In genomic region chr17:5325851-5326250, GRCh38 we compare ENCODE assay signal across 20 cellular contexts. TPM values are rescaled to one million over a fixed set of nuclear protein-coding genes. Genes with fewer than 3 reads are reported as not detected.
DNase-seq lines count a peak whose midpoint lies in the region; ATAC-seq and TF ChIP-seq lines count a peak whose summit lies in the region.
"Had no signal": no experiment of that assay in that cellular context is flagged by ENCODE, and none has a peak within 500 bp of the region (broad histone marks: within the 10 kb centered on the region; RNA-seq: fewer than 3 reads in every experiment).

No MANE protein-coding gene starts in this region.

- H3K27ac Mint-ChIP-seq in CD4-positive, alpha-beta T cell: peak overlapping the region; percentile 24
- peak overlapping the region; percentile 1 to 59 for H3K27ac Mint-ChIP-seq in effector memory CD8-positive, alpha-beta T cell
- H3K27ac Mint-ChIP-seq in stimulated activated memory B cell treated with anti-CD40 and anti-IgM and Interleukin-4, amounts not matched to agents 10 μg/mL and 1 μg/mL and 100 μg/mL, for 72 hours: peak overlapping the region; percentile 83
- H3K27ac Mint-ChIP-seq: GM23338 had no signal

- CTCF ChIA-PET in CD4-positive, alpha-beta T cell (lab: Charles Lee): interaction anchor here (0.6 kb wide), 1 partner anchor 24 kb away, joined by 3 read pairs; no protein-coding TSS in a partner anchor

- H3K9me3 ChIP-seq in CD4-positive, alpha-beta T cell (ENCODE audit: control insufficient read depth, low read length): no peaks in the 10 kb centered on the region
- H3K9me3 ChIP-seq in psoas muscle: no peaks in the 10 kb centered on the region

- no peak for TF ChIP-seq CTCF in AG09309 (IDR thresholded peaks at IDR 0.05; ENCODE audit: control insufficient read depth, insufficient read depth, low read depth, low read length, missing control alignments)
- no peak for TF ChIP-seq CTCF in CD4-positive, alpha-beta T cell (IDR thresholded peaks at IDR 0.05)
- TF ChIP-seq CTCF in psoas muscle (IDR thresholded peaks at IDR 0.05): no peak

- H3K4me1 Mint-ChIP-seq in CD4-positive, alpha-beta T cell (ENCODE audit: low read depth): peaks cover 51% of the 10 kb centered on the region
- peaks cover 18 to 32% of the 10 kb centered on the region in 2 donors for H3K4me1 Mint-ChIP-seq in effector memory CD8-positive, alpha-beta T cell (ENCODE audit: low read depth in 2 of 2)
- H3K4me1 Mint-ChIP-seq in stimulated activated memory B cell treated with anti-CD40 and anti-IgM and Interleukin-4, amounts not matched to agents 10 μg/mL and 1 μg/mL and 100 μg/mL, for 72 hours: peaks cover 50% of the 10 kb centered on the region
- H3K4me1 Mint-ChIP-seq: GM23338, H9 had no signal

- 95 to 97% (median 96%) methylated on average over 4 of the region's 4 CpGs for WGBS in psoas muscle, 3 donors

- no peak overlapping the region for H3K4me3 Mint-ChIP-seq in CD4-positive, alpha-beta T cell
- no peak overlapping the region for H3K4me3 Mint-ChIP-seq in effector memory CD8-positive, alpha-beta T cell
- no peak overlapping the region for H3K4me3 Mint-ChIP-seq in stimulated activated memory B cell treated with anti-CD40 and anti-IgM and Interleukin-4, amounts not matched to agents 10 μg/mL and 1 μg/mL and 100 μg/mL, for 72 hours
- H3K4me3 Mint-ChIP-seq: CD4-positive, alpha-beta memory T cell; GM23338; H9 had no signal

- H3K36me3 Mint-ChIP-seq in CD4-positive, alpha-beta T cell (ENCODE audit: low read depth): peaks cover 44% of the 10 kb centered on the region
- peaks cover 3% of the 10 kb centered on the region for H3K36me3 Mint-ChIP-seq in effector memory CD8-positive, alpha-beta T cell (ENCODE audit: insufficient read depth)
- H3K36me3 Mint-ChIP-seq in stimulated activated memory B cell treated with anti-CD40 and anti-IgM and Interleukin-4, amounts not matched to agents 10 μg/mL and 1 μg/mL and 100 μg/mL, for 72 hours: peaks cover 45% of the 10 kb centered on the region

- POLR2A ChIA-PET in CD4-positive, alpha-beta T cell (lab: Charles Lee): no interaction called here

- intact Hi-C loops in CD4-positive, alpha-beta T cell (cut with DNase I, micrococcal nuclease): no loop called here
- intact Hi-C loops in psoas muscle (cut with DNase I): no loop called here

- no peaks in the 10 kb centered on the region for H3K27me3 ChIP-seq in CD4-positive, alpha-beta T cell (ENCODE audit: control insufficient read depth, insufficient read depth, low read length)
- H3K27me3 ChIP-seq in psoas muscle (ENCODE audit: insufficient read depth in 3 of 3, low read length in 2 of 3): no peaks in the 10 kb centered on the region
- H3K27me3 ChIP-seq: BLaER1 had no signal

- H3K4me3 ChIP-seq in AG09309 (ENCODE audit: control insufficient read depth, low read depth, low read length) (no peak overlapping the region), psoas muscle (no peak overlapping the region)
- H3K4me3 ChIP-seq: BLaER1, GM23338 had no signal

- no peaks in the 10 kb centered on the region for H3K9me3 Mint-ChIP-seq in CD4-positive, alpha-beta T cell
- no peaks in the 10 kb centered on the region for H3K9me3 Mint-ChIP-seq in effector memory CD8-positive, alpha-beta T cell
- H3K9me3 Mint-ChIP-seq in stimulated activated memory B cell treated with anti-CD40 and anti-IgM and Interleukin-4, amounts not matched to agents 10 μg/mL and 1 μg/mL and 100 μg/mL, for 72 hours: peaks cover 8% of the 10 kb centered on the region
- H3K9me3 Mint-ChIP-seq: GM23338, H9 had no signal

- DNase-seq in AG09309 (ENCODE audit: low read depth) (peak; percentile 17), NCI-H524 (lab: John Stamatoyannopoulos, UW) (no peak), psoas muscle (no peak), SW 1271 (lab: John Stamatoyannopoulos, UW) (no peak)
- DNase-seq in CD4-positive, alpha-beta T cell: no peak
- DNase-seq in effector memory CD8-positive, alpha-beta T cell: no peak
- DNase-seq: Calu3; CD4-positive, alpha-beta memory T cell; COR-L47; DMS53; DMS79 treated with DMSO at 0.1 percent for 48 hours; GF-D8; H9 had no signal

- no peaks in the 10 kb centered on the region for H3K36me3 ChIP-seq in psoas muscle (ENCODE audit: insufficient read depth in 1 of 2, low read depth in 1 of 2)

- no peak overlapping the region for H3K27ac ChIP-seq in CD4-positive, alpha-beta T cell (ENCODE audit: low read depth, low read length)
- H3K27ac ChIP-seq in psoas muscle: no peak overlapping the region
- H3K27ac ChIP-seq: 22Rv1, BLaER1, C4-2B had no signal

- no peaks in the 10 kb centered on the region for H3K27me3 Mint-ChIP-seq in CD4-positive, alpha-beta T cell
- H3K27me3 Mint-ChIP-seq in effector memory CD8-positive, alpha-beta T cell: no peaks in the 10 kb centered on the region
- no peaks in the 10 kb centered on the region for H3K27me3 Mint-ChIP-seq in stimulated activated memory B cell treated with anti-CD40 and anti-IgM and Interleukin-4, amounts not matched to agents 10 μg/mL and 1 μg/mL and 100 μg/mL, for 72 hours
- H3K27me3 Mint-ChIP-seq: CD4-positive, alpha-beta memory T cell had no signal

- H3K4me1 ChIP-seq in psoas muscle: no peaks in the 10 kb centered on the region

- ATAC-seq in CD4-positive, alpha-beta T cell (ENCODE audit: poor library complexity): no peak
- no peak for ATAC-seq in effector memory CD8-positive, alpha-beta T cell (replicated peaks)
- ATAC-seq in stimulated activated memory B cell treated with anti-CD40 and anti-IgM and Interleukin-4, amounts not matched to agents 10 μg/mL and 1 μg/mL and 100 μg/mL, for 72 hours: no peak
- ATAC-seq in psoas muscle: no peak
- no peak for ATAC-seq in GM18907 (IDR thresholded peaks at IDR 0.05; ENCODE audit: unreplicated experiment)
- ATAC-seq: GM23338, HCT116 had no signal

RNA-seq across cellular contexts. Expression of gene RABEP1, which starts 43.8 kb away (rescaled TPM):
- total RNA-seq in CD4-positive, alpha-beta T cell: 10 to 100 TPM; 27.4 to 31.8 TPM
- total RNA-seq in psoas muscle: 10 to 100 TPM; 69.9 to 86.1 (median 80.1) TPM
- 100 to 1,000 TPM in 1 of 3 donors, 10 to 100 TPM in 2; 33.4 to 106 (median 36.3) TPM for polyA plus RNA-seq in psoas muscle

Comparison
In these comparisons a context has a peak if more than half of its experiments do, and no peak if none do; other contexts are left out.
1. H3K27ac Mint-ChIP-seq: peak in every context shown above with its lines; median percentile 83 in stimulated activated memory B cell treated with anti-CD40 and anti-IgM and Interleukin-4, amounts not matched to agents 10 μg/mL and 1 μg/mL and 100 μg/mL, for 72 hours; 30 in effector memory CD8-positive, alpha-beta T cell; 24 in CD4-positive, alpha-beta T cell.